In genomic region chr1:181170194-181170593, GRCh38 we compare ENCODE assay signal across 30 cellular contexts.
"Had no signal": no experiment of that assay in that cellular context is flagged by ENCODE, and none has a peak within 500 bp of the region (broad histone marks: within the 10 kb centered on the region; RNA-seq: fewer than 3 reads in every experiment).

No MANE protein-coding gene starts in this region.

- H3K79me2 ChIP-seq: parathyroid adenoma had no signal

- DNase-seq: naive thymus-derived CD8-positive, alpha-beta T cell; nephron progenitor cell; occipital lobe; ovary; posterior cingulate gyrus; psoas muscle; right cardiac atrium; spleen; stimulated activated CD4-positive, alpha-beta T cell treated with anti-CD3 and anti-CD28 coated beads, Interleukin-12 subunit alpha, Interleukin-12 subunit beta, amount 100 ng/mL, for 4 hours; stimulated activated CD4-positive, alpha-beta T cell treated with anti-CD3 and anti-CD28 coated beads, Interleukin-1b, Interleukin-23, amount 100 ng/mL, for 48 hours; stimulated activated CD4-positive, alpha-beta T cell treated with anti-CD3 and anti-CD28 coated beads, Interleukin-4, amount 100 ng/mL, for 1 hour; stimulated activated CD4-positive, alpha-beta T cell treated with anti-CD3 and anti-CD28 coated beads, Interleukin-4, amount 100 ng/mL, for 4 hours; stimulated activated CD8-positive, alpha-beta memory T cell treated with anti-CD3 and anti-CD28 coated beads, Interleukin-4, amount 100 ng/mL, for 48 hours; stimulated activated naive CD4-positive, alpha-beta T cell; stimulated activated naive CD8-positive, alpha-beta T cell treated with anti-CD3 and anti-CD28 coated beads, Interleukin-15, amount 100 ng/mL, for 72 hours; stimulated activated naive CD8-positive, alpha-beta T cell treated with anti-CD3 and anti-CD28 coated beads, Interleukin-15, Interleukin-2, amounts not matched to agents 100 U/mL and 50 U/mL, for 24 hours; substantia nigra; testis; tibial artery; transverse colon; upper lobe of right lung; uterus had no signal

- H3K27ac ChIP-seq: neural progenitor cell, ovary, parathyroid adenoma, psoas muscle, skin epidermis, spleen, suprapubic skin, testis, tibial artery, transverse colon, upper lobe of right lung, uterus had no signal

- ATAC-seq: naive thymus-derived CD8-positive, alpha-beta T cell; natural killer cell treated with Interleukin-12 subunit alpha and Interleukin-12 subunit beta and Interleukin-15 and Interleukin-18, amount 100 ng/mL, for 72 hours; psoas muscle; right cardiac atrium; sciatic nerve; stimulated activated memory B cell treated with anti-CD40 and anti-IgM and Interleukin-4, amounts not matched to agents 10 μg/mL and 1 μg/mL and 100 μg/mL, for 72 hours; stimulated activated naive CD8-positive, alpha-beta T cell treated with anti-CD3 and anti-CD28 coated beads, Interleukin-15, amount 100 ng/mL, for 72 hours; stimulated activated naive CD8-positive, alpha-beta T cell treated with anti-CD3 and anti-CD28 coated beads, Interleukin-15, Interleukin-2, amounts not matched to agents 100 U/mL and 50 U/mL, for 24 hours; upper lobe of right lung had no signal

- H3K9ac ChIP-seq: neural progenitor cell, parathyroid adenoma had no signal

- H2AFZ ChIP-seq: neural progenitor cell, parathyroid adenoma had no signal

- H3K4me1 ChIP-seq: neural progenitor cell, parathyroid adenoma, testis, uterus had no signal

- H3K27me3 ChIP-seq: neural progenitor cell, ovary, spleen, suprapubic skin, testis, transverse colon, upper lobe of right lung, uterus had no signal

- H3K4me2 ChIP-seq: neural progenitor cell, smooth muscle cell had no signal

- H3K9me3 ChIP-seq: psoas muscle, testis, upper lobe of right lung, uterus had no signal

- H3K36me3 ChIP-seq: neural progenitor cell, ovary, spleen, suprapubic skin, tibial artery, transverse colon, upper lobe of right lung, uterus had no signal

- H3K4me3 ChIP-seq: neural progenitor cell, ovary, psoas muscle, skin epidermis, smooth muscle cell, spleen, suprapubic skin, testis, tibial artery, transverse colon, upper lobe of right lung, uterus had no signal
